In the genomic region with DNA sequence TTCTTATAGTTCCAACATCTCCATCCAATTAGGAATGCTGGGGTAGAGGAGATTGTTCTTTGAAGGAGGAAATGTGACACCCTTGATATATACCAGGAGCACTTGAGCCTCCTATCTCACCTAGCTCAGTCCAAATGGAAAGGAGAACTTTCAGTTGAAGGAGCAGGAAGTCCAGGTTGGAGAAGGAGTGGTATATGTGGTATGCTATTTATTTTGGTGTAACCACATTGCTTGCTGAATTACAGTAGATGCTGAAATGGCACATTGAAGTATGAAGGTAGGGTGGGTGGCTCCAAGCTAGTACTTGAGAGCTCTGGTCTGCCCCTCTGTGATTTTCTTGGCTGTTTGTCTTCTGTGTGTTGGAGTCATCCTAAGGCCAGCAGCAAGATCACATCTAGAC, we compare ENCODE assay signal across 17 cellular contexts. TPM values are rescaled to one million over a fixed set of nuclear protein-coding genes. Genes with fewer than 3 reads are reported as not detected.
DNase-seq lines count a peak whose midpoint lies in the region; ATAC-seq and TF ChIP-seq lines count a peak whose summit lies in the region.
"Had no signal": no experiment of that assay in that cellular context is flagged by ENCODE, and none has a peak within 500 bp of the region (broad histone marks: within the 10 kb centered on the region; RNA-seq: fewer than 3 reads in every experiment).

No MANE protein-coding gene starts in this region.

- H3K36me3 ChIP-seq in KMS-11 (ENCODE audit: insufficient read depth) (no peaks in the 10 kb centered on the region), colonic mucosa (no peaks in the 10 kb centered on the region)
- H3K36me3 ChIP-seq: BE2C, brain microvascular endothelial cell, right atrium auricular region had no signal

- H3K4me3 ChIP-seq in GM12865 (ENCODE audit: low read depth, low read length) (no peak overlapping the region), KMS-11 (IDR thresholded peaks at IDR 0.05; ENCODE audit: insufficient read depth, low read depth, low read length) (no peak overlapping the region), colonic mucosa (no peak overlapping the region), coronary artery (no peak overlapping the region)
- H3K4me3 ChIP-seq: right atrium auricular region, SK-N-MC had no signal

- H3K9ac ChIP-seq in KMS-11 (no peak overlapping the region), colonic mucosa (ENCODE audit: low read depth in 2 of 2, low read length in 2 of 2) (no peak overlapping the region)

- no peaks in the 10 kb centered on the region for H4K20me1 ChIP-seq in KMS-11 (ENCODE audit: insufficient read depth)

- H3K4me2 ChIP-seq in KMS-11 = 0 out of 2 replicates have a peak overlapping the region, but pooled peaks have one; percentile 3

- intact Hi-C loops in colonic mucosa (cut with DNase I) = no loop called here

- no peaks in the 10 kb centered on the region for H3K9me3 ChIP-seq in colonic mucosa
- H3K9me3 ChIP-seq: BE2C, right atrium auricular region had no signal

- peak; percentile 39 for ATAC-seq in GM21529 (IDR thresholded peaks at IDR 0.05; ENCODE audit: unreplicated experiment)
- ATAC-seq in HG02571 (IDR thresholded peaks at IDR 0.05; ENCODE audit: unreplicated experiment) = no peak
- ATAC-seq: naive thymus-derived CD8-positive, alpha-beta T cell had no signal

- no peak overlapping the region for H2AFZ ChIP-seq in KMS-11 (ENCODE audit: low read depth)

- no peak for TF ChIP-seq CTCF in GM12865 (IDR thresholded peaks at IDR 0.05; ENCODE audit: insufficient read depth, low read depth, low read length, missing control alignments)
- TF ChIP-seq CTCF in KMS-11 (conservative IDR thresholded peaks at IDR 0.05; ENCODE audit: low read depth, low read length) = no peak
- TF ChIP-seq CTCF in colonic mucosa (IDR thresholded peaks at IDR 0.05) = no peak
- no peak for TF ChIP-seq CTCF in coronary artery (IDR thresholded peaks at IDR 0.05)

- peaks cover 42% of the 10 kb centered on the region for H3K4me1 ChIP-seq in KMS-11 (ENCODE audit: low read depth, poor library complexity, severe bottlenecking)
- no peaks in the 10 kb centered on the region for H3K4me1 ChIP-seq in colonic mucosa
- H3K4me1 ChIP-seq: BE2C had no signal

- no peak overlapping the region for H3K27ac ChIP-seq in KMS-11
- H3K27ac ChIP-seq in colonic mucosa = peak overlapping the region; percentile 31
- H3K27ac ChIP-seq in coronary artery = no peak overlapping the region
- H3K27ac ChIP-seq: brain microvascular endothelial cell, right atrium auricular region, SK-N-MC had no signal

- peaks cover 71% of the 10 kb centered on the region for H3K79me2 ChIP-seq in KMS-11 (ENCODE audit: insufficient read depth, low read depth)

- H3K27me3 ChIP-seq in KMS-11 (ENCODE audit: insufficient read depth, low read depth) (no peaks in the 10 kb centered on the region), colonic mucosa (no peaks in the 10 kb centered on the region)
- H3K27me3 ChIP-seq: BE2C, brain microvascular endothelial cell, right atrium auricular region had no signal

- DNase-seq in GM12865 (ENCODE audit: low read depth) (peak; percentile 39), colonic mucosa (no peak), NCI-H446 treated with DMSO at 0.1 percent for 48 hours (lab: John Stamatoyannopoulos, UW) (no peak), HCEC 1CT (no peak), coronary artery (ENCODE audit: low spot score) (no peak)
- DNase-seq: activated effector memory CD4-positive, alpha-beta T cell treated with Interleukin-2 at 50 U/mL for 16 hours; BE2C; brain microvascular endothelial cell; endodermal cell; kidney glomerular epithelial cell; naive thymus-derived CD8-positive, alpha-beta T cell; NCI-H187 had no signal

RNA-seq across cellular contexts. Expression of a gene that starts 6.1 kb away (rescaled TPM):
- total RNA-seq in colonic mucosa = 10 to 100 TPM; 55.5 to 78.3 TPM
